In the genomic region with DNA sequence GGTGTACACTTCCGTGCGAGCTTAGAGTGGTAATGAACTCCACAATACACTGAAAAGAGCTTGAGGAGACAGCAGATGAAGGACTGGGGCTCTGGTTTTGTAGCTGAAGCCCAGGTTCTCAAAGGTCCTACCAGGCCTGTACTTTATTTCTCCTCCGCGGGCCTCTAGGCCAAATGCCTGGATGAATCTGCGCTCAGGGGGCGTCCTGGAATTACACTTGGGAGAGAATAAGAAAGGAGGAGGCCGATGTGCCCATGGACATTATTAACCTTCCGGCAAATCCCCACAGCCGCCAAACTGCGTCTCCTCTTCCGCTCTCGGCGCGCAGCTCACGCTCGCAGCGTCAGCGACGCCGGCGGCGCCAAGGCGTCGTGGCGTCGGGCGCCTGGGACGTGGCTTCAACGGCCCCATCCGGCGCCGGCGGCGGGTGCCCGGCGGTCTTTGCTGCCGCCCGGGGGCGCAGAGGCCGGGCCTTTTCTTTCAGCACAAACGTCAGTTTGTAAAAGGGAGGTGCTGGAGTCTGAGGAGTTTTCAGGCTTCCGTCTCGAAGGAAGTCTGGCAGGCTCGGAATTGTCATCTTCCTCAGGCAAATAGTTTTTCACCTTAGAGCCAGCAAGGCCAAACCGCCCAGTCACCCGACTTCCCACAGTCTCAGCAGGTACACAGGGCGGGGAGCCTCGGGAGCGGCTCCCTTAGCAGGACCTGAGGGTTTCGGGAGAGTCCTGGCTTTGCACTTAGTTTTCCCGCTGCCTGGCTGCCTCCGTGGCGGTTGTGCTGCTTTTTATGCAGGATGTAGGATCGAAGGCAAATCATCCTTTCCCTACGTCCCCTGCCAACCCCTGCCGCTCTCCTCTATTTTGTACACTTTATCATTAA, we compare ENCODE assay signal across 8 cellular contexts. TPM values are rescaled to one million over a fixed set of nuclear protein-coding genes. Genes with fewer than 3 reads are reported as not detected.
DNase-seq lines count a peak whose midpoint lies in the region; ATAC-seq and TF ChIP-seq lines count a peak whose summit lies in the region.

Gene CCDC7 (plus strand): TSS at position 401 of the 876 bp plus-strand sequence. CDS start 5,503 bp downstream, outside the sequence.

- peaks cover 12% of the 10 kb centered on the region for H3K4me1 Mint-ChIP-seq in activated T-cell treated with anti-CD3 and anti-CD28 coated beads, Interleukin-2, amount 50 U/mL, for 4 hours (ENCODE audit: low read depth)

- WGBS in esophagus squamous epithelium, 2 donors, result 0 to 2% methylated on average over 17 to 38 of the region's 56 CpGs

- intact Hi-C loops in PC-9 (cut with micrococcal nuclease; ENCODE audit: unreplicated experiment), result loop anchor here (1.0 to 5.0 kb wide), 5 partner anchors 67 to 563 kb away; partner anchors contain the start of genes EPC1 and ITGB1
- intact Hi-C loops in esophagus squamous epithelium (cut with DNase I), result no loop called here

- DNase-seq in DMS53 (lab: John Stamatoyannopoulos, UW) (peak; percentile 94), PC-9 (peak; percentile 70 to 84), esophagus squamous epithelium (lab: John Stamatoyannopoulos, UW) (peak; percentile 22), myocyte (ENCODE audit: low read depth) (peak; percentile 93)
- peak; percentile 75 for DNase-seq in activated T-cell treated with anti-CD3 and anti-CD28 coated beads, Interleukin-2, amount 50 U/mL, for 4 hours
- peak; percentile 69 to 74 for DNase-seq in stimulated activated CD8-positive, alpha-beta memory T cell treated with anti-CD3 and anti-CD28 coated beads, Interleukin-7, amount 100 ng/mL, for 48 hours (ENCODE audit: extremely low read depth in 1 of 2, low read depth in 1 of 2)

- H3K27ac ChIP-seq in PC-9 (peak within 1 kb of the TSS; percentile 78), esophagus squamous epithelium (peak within 1 kb of the TSS; percentile 86 to 98 (median 96))

- no peaks in the 10 kb centered on the region for H3K9me3 Mint-ChIP-seq in activated T-cell treated with anti-CD3 and anti-CD28 coated beads, Interleukin-2, amount 50 U/mL, for 4 hours

- peak within 1 kb of the TSS; percentile 97 for H3K4me3 Mint-ChIP-seq in activated T-cell treated with anti-CD3 and anti-CD28 coated beads, Interleukin-2, amount 50 U/mL, for 4 hours

- peak; percentile 30; the same call in 1 of the 2 replicates for TF ChIP-seq CTCF in PC-9 (conservative IDR thresholded peaks at IDR 0.05)
- peak in 3 of 6 experiments; percentile 24 to 45 (median 30) for TF ChIP-seq CTCF in esophagus squamous epithelium (IDR thresholded peaks at IDR 0.05)

- no peaks in the 10 kb centered on the region for H3K79me2 ChIP-seq in PC-9 (ENCODE audit: low read depth)

- no peaks in the 10 kb centered on the region for H3K9me2 ChIP-seq in PC-9 (ENCODE audit: insufficient read depth)

- POLR2A ChIA-PET in PC-9 (lab: Charles Lee; ENCODE audit: unreplicated experiment), result interaction anchor here (0.7 kb wide), 2 partner anchors 67 to 1437 kb away, joined by 4 to 12 read pairs; no protein-coding TSS in a partner anchor

- no peaks in the 10 kb centered on the region for H3K27me3 Mint-ChIP-seq in activated T-cell treated with anti-CD3 and anti-CD28 coated beads, Interleukin-2, amount 50 U/mL, for 4 hours (ENCODE audit: low read depth)

- TSS peak; percentile 82 for BruUV-seq in PC-9 (replicated peaks; lab: Mats Ljungman, UMichigan)

- peak; percentile 96 for ATAC-seq in GM21576 (IDR thresholded peaks at IDR 0.05; ENCODE audit: unreplicated experiment)
- peak; percentile 99 to 100 for ATAC-seq in activated T-cell treated with anti-CD3 and anti-CD28 coated beads, Interleukin-2, amount 50 U/mL, for 4 hours

- peak; percentile 33; the same call in 1 of the 2 replicates for TF ChIP-seq RAD21 in Ishikawa (IDR thresholded peaks at IDR 0.05; ENCODE audit: low read depth)

- 0 out of 2 replicates have a peak, but pooled peaks have one; percentile 22 for TF ChIP-seq EP300 in Ishikawa (IDR thresholded peaks at IDR 0.05; ENCODE audit: borderline replicate concordance)

- H3K9me3 ChIP-seq in PC-9 (ENCODE audit: insufficient read depth, low read depth) (no peaks in the 10 kb centered on the region), esophagus squamous epithelium (no peaks in the 10 kb centered on the region)

- no peaks in the 10 kb centered on the region for H4K20me1 ChIP-seq in PC-9 (ENCODE audit: insufficient read depth)

- peaks cover 7% of the 10 kb centered on the region; the same call in 1 of the 2 replicates for H3K4me1 ChIP-seq in PC-9 (replicated peaks; ENCODE audit: insufficient read depth)
- H3K4me1 ChIP-seq in esophagus squamous epithelium, result peaks cover 0 to 20% (median 8%) of the 10 kb centered on the region in 3 donors

- CTCF ChIA-PET in PC-9 (lab: Charles Lee), result interaction anchor here (0.7 kb wide), 2 partner anchors 67 to 775 kb away, joined by 3 read pairs; no protein-coding TSS in a partner anchor

- H3K36me3 ChIP-seq in PC-9 (ENCODE audit: low read depth) (no peaks in the 10 kb centered on the region), esophagus squamous epithelium (no peaks in the 10 kb centered on the region)

- H2AFZ ChIP-seq in PC-9, result peak within 1 kb of the TSS; percentile 97

- H3K27me3 ChIP-seq in PC-9 (ENCODE audit: insufficient read depth, low read depth) (no peaks in the 10 kb centered on the region), esophagus squamous epithelium (no peaks in the 10 kb centered on the region)

- peak within 1 kb of the TSS; percentile 95 for H3K4me2 ChIP-seq in PC-9

- TF ChIP-seq POLR2A in esophagus squamous epithelium (IDR thresholded peaks at IDR 0.05), result peak in 2 of 4 donors; percentile 59 to 73

- no peaks in the 10 kb centered on the region for H3K36me3 Mint-ChIP-seq in activated T-cell treated with anti-CD3 and anti-CD28 coated beads, Interleukin-2, amount 50 U/mL, for 4 hours (ENCODE audit: insufficient read depth)

- peak within 1 kb of the TSS; percentile 91 for H3K4me3 ChIP-seq in PC-9
- H3K4me3 ChIP-seq in esophagus squamous epithelium, result peak within 1 kb of the TSS; percentile 44 to 75 (median 70)

- peaks cover 5% of the 10 kb centered on the region; the same call in 1 of the 2 replicates for H3F3A ChIP-seq in PC-9 (ENCODE audit: insufficient read depth, low read depth)

TF ChIP-seq in Ishikawa, 13 proteins besides CTCF, POLR2A, EP300 and RAD21:
- TF ChIP-seq NFIC (IDR thresholded peaks at IDR 0.05), result 0 out of 2 replicates have a peak, but pooled peaks have one; percentile 21
- no peak for TF ChIP-seq TEAD4 (IDR thresholded peaks at IDR 0.05)
- peak; percentile 65; the same call in 1 of the 2 replicates for TF ChIP-seq MAX (IDR thresholded peaks at IDR 0.05)
- TF ChIP-seq CREB1 (IDR thresholded peaks at IDR 0.05; ENCODE audit: low read depth), result no peak
- peak; percentile 46; the same call in 1 of the 2 replicates for TF ChIP-seq YY1 (IDR thresholded peaks at IDR 0.05; ENCODE audit: low read depth)
- TF ChIP-seq ZBTB7A (IDR thresholded peaks at IDR 0.05; ENCODE audit: low read depth), result no peak; the same call in 1 of the 2 replicates
- TF ChIP-seq TAF1 (IDR thresholded peaks at IDR 0.05; ENCODE audit: low read depth), result peak; percentile 51; the same call in 1 of the 2 replicates
TF ChIP-seq in Ishikawa: peak in this region for 4.

RNA-seq across cellular contexts. Expression of gene CCDC7, which starts in this region (rescaled TPM):
- total RNA-seq in PC-9 (2021), result 5.2 and 6.9 TPM in 2 replicates
- 1 to 10 TPM; 7.2 to 9.5 (median 8.8) TPM for total RNA-seq in activated T-cell treated with anti-CD3 and anti-CD28 coated beads, Interleukin-2, amount 50 U/mL, for 4 hours
- 10 to 100 TPM in 2 of 4 donors, 1 to 10 TPM in 2; 1.9 to 31.3 (median 9.1) TPM for total RNA-seq in esophagus squamous epithelium
- total RNA-seq in myocyte, result 9.4 and 17.4 TPM in 2 replicates
- 1.6 TPM for polyA plus RNA-seq in myocyte (2012)

Comparison
In these comparisons a context has a peak if more than half of its experiments do, and no peak if none do; other contexts are left out.
1. Peak in every context shown above with its lines: DNase-seq, ATAC-seq, H3K4me3 ChIP-seq and H3K27ac ChIP-seq.
2. DNase-seq: peak in every context shown above with its lines; median percentile 94 in DMS53; 93 in myocyte; 77 in PC-9; 75 in activated T-cell treated with anti-CD3 and anti-CD28 coated beads, Interleukin-2, amount 50 U/mL, for 4 hours; 72 in stimulated activated CD8-positive, alpha-beta memory T cell treated with anti-CD3 and anti-CD28 coated beads, Interleukin-7, amount 100 ng/mL, for 48 hours; 22 in esophagus squamous epithelium.